In the genomic region with DNA sequence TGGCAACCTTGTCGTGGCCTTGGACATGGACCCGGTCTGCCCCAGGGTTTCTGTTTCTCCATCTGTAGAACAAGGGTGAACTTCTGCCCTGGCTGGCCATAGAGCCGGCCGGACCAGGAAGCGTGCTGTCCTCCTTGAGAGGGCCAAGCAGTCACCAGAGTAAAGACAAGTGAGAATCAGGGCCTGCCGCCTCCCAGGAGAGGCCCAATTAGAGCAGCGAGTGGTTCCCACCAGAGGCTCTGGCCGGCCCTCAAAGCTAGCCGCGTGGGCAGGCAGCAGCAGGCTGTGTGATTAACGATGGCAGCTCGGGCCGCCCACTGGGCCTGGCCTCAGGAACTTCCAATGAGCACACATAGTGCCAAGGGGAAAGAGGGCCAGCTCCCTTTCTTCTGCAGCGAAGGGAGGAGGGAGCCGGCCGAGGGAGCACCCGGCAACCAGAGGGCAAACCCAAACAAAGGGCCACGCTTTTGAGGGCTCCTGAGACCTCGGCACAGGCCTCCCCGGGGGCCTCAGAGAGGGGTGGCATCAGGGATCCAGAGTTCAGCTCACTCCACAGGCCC, we compare ENCODE assay signal across 14 cellular contexts. TPM values are rescaled to one million over a fixed set of nuclear protein-coding genes. Genes with fewer than 3 reads are reported as not detected.
DNase-seq lines count a peak whose midpoint lies in the region; ATAC-seq and TF ChIP-seq lines count a peak whose summit lies in the region.
"Had no signal": no experiment of that assay in that cellular context is flagged by ENCODE, and none has a peak within 500 bp of the region (broad histone marks: within the 10 kb centered on the region; RNA-seq: fewer than 3 reads in every experiment).

No MANE protein-coding gene starts in this region.

- intact Hi-C loops in left colon (cut with DNase I, micrococcal nuclease) = no loop called here

- in situ Hi-C loops in G401 (cut with HindIII; ENCODE audit: low sequenced_read_pairs) = no loop called here
- in situ Hi-C loops in astrocyte of the spinal cord (cut with HindIII; ENCODE audit: low sequenced_read_pairs) = no loop called here

- peak; percentile 77 for DNase-seq in G401 (ENCODE audit: low spot score)
- peak; percentile 44 for DNase-seq in astrocyte of the spinal cord (ENCODE audit: low read depth, low spot score)
- DNase-seq in left colon = peak; percentile 15 to 50
- DNase-seq in retina = peak; percentile 80
- DNase-seq in OCI-M1 (lab: John Stamatoyannopoulos, UW) = no peak
- no peak for DNase-seq in glomerular visceral epithelial cell (ENCODE audit: extremely low spot score)
- DNase-seq: activated CD8-positive, alpha-beta T cell treated with anti-CD3 and anti-CD28 coated beads for 36 hours; endodermal cell; GOT3; NCI-H2029; thyroid gland had no signal

- no peak for TF ChIP-seq CTCF in astrocyte of the spinal cord (IDR thresholded peaks at IDR 0.05; ENCODE audit: low read depth, low read length)

- no peak for ATAC-seq in left colon
- no peak for ATAC-seq in HG03439 (IDR thresholded peaks at IDR 0.05; ENCODE audit: unreplicated experiment)
- ATAC-seq in GM19351 (IDR thresholded peaks at IDR 0.05; ENCODE audit: unreplicated experiment) = no peak
- ATAC-seq: activated CD8-positive, alpha-beta T cell treated with anti-CD3 and anti-CD28 coated beads for 36 hours; activated naive CD4-positive, alpha-beta T cell treated with anti-CD3 and anti-CD28 coated beads, Interleukin-2, amount 50 U/mL, for 72 hours had no signal

- H3K4me3 ChIP-seq in astrocyte of the spinal cord (ENCODE audit: low read depth, low read length) = no peak overlapping the region
- H3K4me3 ChIP-seq: thyroid gland had no signal

RNA-seq across cellular contexts. Expression of gene ELP6, which starts 29.2 kb away (rescaled TPM):
- 59.2 and 87.4 TPM in 2 replicates for total RNA-seq in G401 (2014; rRNA removed; shearing (Covaris generic))
- 10 to 100 TPM; 21.7 to 22.4 TPM for total RNA-seq in left colon

RNA-seq across cellular contexts. Expression of gene CSPG5, which starts 36.0 kb away (rescaled TPM):
- 5.9 and 8.5 TPM in 2 replicates for total RNA-seq in G401 (2014; rRNA removed; shearing (Covaris generic))
- under 1 TPM; 0.46 to 0.47 TPM for total RNA-seq in left colon

Comparison
In these comparisons a context has a peak if more than half of its experiments do, and no peak if none do; other contexts are left out.
1. DNase-seq: peak in G401 (single experiment), astrocyte of the spinal cord (single experiment), left colon (2 of 2) and retina (single experiment); none in OCI-M1 (single experiment) and glomerular visceral epithelial cell (single experiment).